In the genomic region with DNA sequence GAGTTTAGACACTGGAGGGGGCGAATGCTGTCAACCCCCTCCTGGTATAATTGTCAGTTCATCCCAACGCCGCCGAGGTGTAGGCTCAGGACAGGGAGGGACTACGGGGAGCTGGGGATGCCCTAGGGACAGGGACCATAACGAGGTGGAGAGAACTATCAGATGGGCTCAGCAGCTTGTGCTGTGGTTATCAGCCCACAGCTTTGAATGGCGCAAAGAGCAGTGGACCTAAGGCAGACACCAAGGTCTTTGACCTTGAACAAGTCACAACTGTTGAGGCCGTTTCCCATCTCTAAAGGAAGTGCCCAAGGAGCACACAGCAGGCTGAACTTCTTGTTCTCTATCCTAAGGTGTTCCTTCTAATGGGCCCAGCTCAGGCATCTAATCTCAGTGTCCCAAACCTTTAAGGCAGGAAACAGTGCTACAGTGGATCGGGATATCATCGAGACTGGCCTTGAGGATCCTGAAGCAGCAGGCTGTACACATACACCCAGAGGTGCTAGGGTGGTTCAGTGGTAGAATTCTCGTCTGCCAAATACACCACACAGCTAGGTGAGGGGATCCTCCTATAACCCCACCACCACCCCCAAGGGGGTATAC, we compare ENCODE assay signal across 6 cellular contexts. TPM values are rescaled to one million over a fixed set of nuclear protein-coding genes. Genes with fewer than 3 reads are reported as not detected.
DNase-seq lines count a peak whose midpoint lies in the region; FAIRE-seq and TF ChIP-seq lines count a peak whose summit lies in the region.

No MANE protein-coding gene starts in this region.

- H3K27me3 Mint-ChIP-seq in activated T-cell treated with anti-CD3 and anti-CD28 coated beads, Interleukin-2, amount 50 U/mL, for 24 hours = no peaks in the 10 kb centered on the region

- no peak for TF ChIP-seq CTCF in epithelial cell of proximal tubule (conservative IDR thresholded peaks at IDR 0.05; ENCODE audit: low read depth, low read length)

- peaks cover 62% of the 10 kb centered on the region for H3K4me1 Mint-ChIP-seq in activated T-cell treated with anti-CD3 and anti-CD28 coated beads, Interleukin-2, amount 50 U/mL, for 24 hours (ENCODE audit: low read depth)

- H3K27me3 ChIP-seq in small intestine (ENCODE audit: control insufficient read depth in 2 of 2, insufficient read depth in 2 of 2, low read length in 2 of 2) = no peaks in the 10 kb centered on the region

- H3K4me3 Mint-ChIP-seq in activated T-cell treated with anti-CD3 and anti-CD28 coated beads, Interleukin-2, amount 50 U/mL, for 24 hours = peak overlapping the region; percentile 97

- H3K9me3 ChIP-seq in small intestine (ENCODE audit: control insufficient read depth, low read depth) = no peaks in the 10 kb centered on the region

- no peak for FAIRE-seq in small intestine (lab: Jason Lieb, UNC)

- no peak for DNase-seq in activated T-cell treated with anti-CD3 and anti-CD28 coated beads, Interleukin-2, amount 50 U/mL, for 24 hours
- DNase-seq in activated T-cell treated with anti-CD3 and anti-CD28 coated beads for 4 hours = no peak
- DNase-seq in epithelial cell of proximal tubule (ENCODE audit: low read depth) = no peak
- peak; percentile 55 for DNase-seq in small intestine
- DNase-seq in iPS-NIHi7 (ENCODE audit: extremely low spot score) = no peak
- no peak for DNase-seq in EL

- WGBS in small intestine, 3 donors = 16 to 19% (median 18%) methylated on average over 11 of the region's 11 CpGs

- peaks cover 3% of the 10 kb centered on the region in 2 donors for H3K4me1 ChIP-seq in small intestine (ENCODE audit: control insufficient read depth in 2 of 2, insufficient read depth in 1 of 2, low read depth in 1 of 2, low read length in 1 of 2)

- H3K27ac Mint-ChIP-seq in activated T-cell treated with anti-CD3 and anti-CD28 coated beads, Interleukin-2, amount 50 U/mL, for 24 hours = peak overlapping the region; percentile 97

- H3K36me3 Mint-ChIP-seq in activated T-cell treated with anti-CD3 and anti-CD28 coated beads, Interleukin-2, amount 50 U/mL, for 24 hours (ENCODE audit: low read depth) = peaks cover 92% of the 10 kb centered on the region

- no peaks in the 10 kb centered on the region for H3K9me3 Mint-ChIP-seq in activated T-cell treated with anti-CD3 and anti-CD28 coated beads, Interleukin-2, amount 50 U/mL, for 24 hours

- H3K27ac ChIP-seq in small intestine (ENCODE audit: low read depth in 1 of 2, low read length in 1 of 2) = peak overlapping the region; percentile 96

- H3K36me3 ChIP-seq in small intestine (ENCODE audit: control insufficient read depth in 2 of 2, insufficient read depth in 2 of 2, low read length in 2 of 2) = peaks cover 17% of the 10 kb centered on the region in 2 donors

- H3K4me3 ChIP-seq in epithelial cell of proximal tubule (ENCODE audit: low read depth, low read length) (peak overlapping the region; percentile 85), small intestine (ENCODE audit: low read depth in 1 of 2, low read length in 2 of 2) (peak overlapping the region; percentile 4 to 53)

RNA-seq across cellular contexts. Expression of a gene that starts 1.0 kb away (rescaled TPM):
- total RNA-seq in epithelial cell of proximal tubule = 9.4 and 10.1 TPM in 2 replicates
- 10 to 100 TPM in 2 of 3 donors, 1 to 10 TPM in 1; 7.8 to 20.1 (median 13.7) TPM for polyA plus RNA-seq in small intestine

RNA-seq across cellular contexts. Expression of a gene that starts 9.3 kb away (rescaled TPM):
- total RNA-seq in epithelial cell of proximal tubule = 109 and 153 TPM in 2 replicates
- 10 to 100 TPM; 40.5 to 64.7 (median 40.9) TPM for polyA plus RNA-seq in small intestine

RNA-seq across cellular contexts. Expression of a gene that starts 18.6 kb away (rescaled TPM):
- 2,115 and 2,170 TPM in 2 replicates for total RNA-seq in epithelial cell of proximal tubule
- 1,000 to 10,000 TPM; 1,124 to 2,500 (median 1,741) TPM for polyA plus RNA-seq in small intestine

RNA-seq across cellular contexts. Expression of a gene that starts 20.3 kb away (rescaled TPM):
- 29.7 and 31.8 TPM in 2 replicates for total RNA-seq in epithelial cell of proximal tubule
- 10 to 100 TPM; 28.8 to 46.2 (median 42.3) TPM for polyA plus RNA-seq in small intestine

RNA-seq across cellular contexts. Expression of a gene that starts 20.7 kb away (rescaled TPM):
- total RNA-seq in epithelial cell of proximal tubule = 1.2 and 1.4 TPM in 2 replicates
- polyA plus RNA-seq in small intestine = 1 to 10 TPM in 2 of 3 donors, under 1 TPM in 1; 0.54 to 8.4 (median 3.8) TPM
